Comparison of ENCODE assay signal across 8 cellular contexts in genomic region chr2:87852425-87852824, GRCh38. TPM values are rescaled to one million over a fixed set of nuclear protein-coding genes. Genes with fewer than 3 reads are reported as not detected.
DNase-seq lines count a peak whose midpoint lies in the region; ATAC-seq and TF ChIP-seq lines count a peak whose summit lies in the region.
"Not testable (repeated sequence)": the region's sequence is repeated elsewhere in the genome, so short reads cannot be mapped to it uniquely, and the experiment has no call there.
"Had no signal": no experiment of that assay in that cellular context is flagged by ENCODE, and none has a peak within 500 bp of the region (broad histone marks: within the 10 kb centered on the region; RNA-seq: fewer than 3 reads in every experiment).

No MANE protein-coding gene starts in this region.

- TF ChIP-seq CTCF in HFFc6 (IDR thresholded peaks at IDR 0.05); Panc1 (IDR thresholded peaks at IDR 0.05); activated CD8-positive, alpha-beta T cell treated with anti-CD3 and anti-CD28 coated beads for 36 hours (IDR thresholded peaks at IDR 0.05); chondrocyte (IDR thresholded peaks at IDR 0.05): not testable (repeated sequence)

- intact Hi-C loops in Panc1 (cut with micrococcal nuclease; ENCODE audit: unreplicated experiment); activated CD8-positive, alpha-beta T cell treated with anti-CD3 and anti-CD28 coated beads for 36 hours (cut with micrococcal nuclease): not testable (repeated sequence)

- H3K9me3 ChIP-seq in Panc1 (ENCODE audit: control insufficient read depth, insufficient read depth, low read depth, low read length); mesenchymal stem cell (ENCODE audit: control insufficient read depth, low read length): not testable (repeated sequence)

- H3K23ac ChIP-seq in mesenchymal stem cell (ENCODE audit: low read length in 2 of 2) = not testable (repeated sequence)

- POLR2A ChIA-PET in Panc1 (lab: Charles Lee); activated CD8-positive, alpha-beta T cell treated with anti-CD3 and anti-CD28 coated beads for 36 hours (lab: Charles Lee): not testable (repeated sequence)

- ATAC-seq in Panc1 = peak; percentile 63; the same call in 1 of the 2 replicates
- ATAC-seq in activated CD8-positive, alpha-beta T cell treated with anti-CD3 and anti-CD28 coated beads for 36 hours = peak; percentile 18

- not testable (repeated sequence) for H2AFZ ChIP-seq in ACC112 (ENCODE audit: low read length, unreplicated experiment); mesenchymal stem cell (ENCODE audit: low read depth, low read length)

- H3K79me2 ChIP-seq in ACC112 (ENCODE audit: control insufficient read depth, insufficient read depth, low read length, unreplicated experiment) = not testable (repeated sequence)

- CTCF ChIA-PET in Panc1 (lab: Charles Lee); activated CD8-positive, alpha-beta T cell treated with anti-CD3 and anti-CD28 coated beads for 36 hours (lab: Charles Lee): not testable (repeated sequence)

- peaks cover 15% of the 10 kb centered on the region for H3K4me1 Mint-ChIP-seq in HFFc6 (ENCODE audit: low read depth)
- peaks cover 10% of the 10 kb centered on the region for H3K4me1 Mint-ChIP-seq in activated CD8-positive, alpha-beta T cell treated with anti-CD3 and anti-CD28 coated beads for 36 hours (ENCODE audit: low read depth)
- not testable (repeated sequence) for H3K4me1 Mint-ChIP-seq in chondrocyte (ENCODE audit: low read depth)

- DNase-seq in ELR (ENCODE audit: low read depth) = peak; percentile 0
- not testable (repeated sequence) for DNase-seq in HFFc6; Panc1 (ENCODE audit: low read depth, low spot score); activated CD8-positive, alpha-beta T cell treated with anti-CD3 and anti-CD28 coated beads for 36 hours; chondrocyte (ENCODE audit: low spot score); mesenchymal stem cell

- not testable (repeated sequence) for H3K36me3 ChIP-seq in ACC112 (ENCODE audit: insufficient read depth, low read length); Panc1 (ENCODE audit: control insufficient read depth, insufficient read depth, low read length); mesenchymal stem cell (ENCODE audit: control insufficient read depth in 1 of 2, insufficient read depth in 2 of 2, low read depth in 1 of 2, low read length in 2 of 2)

- WGBS in mesenchymal stem cell = no CpG with 5 or more reads among the region's 2 CpGs

- H4K91ac ChIP-seq in mesenchymal stem cell (ENCODE audit: low read length) = not testable (repeated sequence)

- not testable (repeated sequence) for BruUV-seq in Panc1 (replicated peaks; lab: Mats Ljungman, UMichigan)

- H3K27me3 ChIP-seq in ACC112 (ENCODE audit: insufficient read depth, low read length); Panc1 (ENCODE audit: control insufficient read depth, insufficient read depth, low read length); mesenchymal stem cell (ENCODE audit: control insufficient read depth in 1 of 2, insufficient read depth in 1 of 2, low read length in 2 of 2): not testable (repeated sequence)

- in situ Hi-C loops in Panc1 (cut with HindIII; ENCODE audit: low pct_unique_long_range_greater_than_20kb, low sequenced_read_pairs) = not testable (repeated sequence)

- not testable (repeated sequence) for H3K36me3 Mint-ChIP-seq in HFFc6 (ENCODE audit: low read depth); activated CD8-positive, alpha-beta T cell treated with anti-CD3 and anti-CD28 coated beads for 36 hours (ENCODE audit: low read depth); chondrocyte (ENCODE audit: low read depth)

- H3K4me3 ChIP-seq in ACC112 (ENCODE audit: low read depth, low read length); Panc1 (ENCODE audit: low read depth in 2 of 2, low read length in 2 of 2); mesenchymal stem cell (ENCODE audit: insufficient read depth in 1 of 2, low read depth in 1 of 2, low read length in 2 of 2): not testable (repeated sequence)

- H2BK120ac ChIP-seq in mesenchymal stem cell (ENCODE audit: low read depth, low read length) = not testable (repeated sequence)

- peak overlapping the region; percentile 46; the same call in 1 of the 2 replicates for H3K27ac Mint-ChIP-seq in HFFc6
- H3K27ac Mint-ChIP-seq in activated CD8-positive, alpha-beta T cell treated with anti-CD3 and anti-CD28 coated beads for 36 hours = not testable (repeated sequence)
- peak overlapping the region; percentile 51 for H3K27ac Mint-ChIP-seq in chondrocyte (ENCODE audit: unreplicated experiment)

- not testable (repeated sequence) for H3K4me2 ChIP-seq in mesenchymal stem cell (ENCODE audit: low read length, poor library complexity, severe bottlenecking)

- H3K27me3 Mint-ChIP-seq in HFFc6 (ENCODE audit: insufficient read depth); activated CD8-positive, alpha-beta T cell treated with anti-CD3 and anti-CD28 coated beads for 36 hours; chondrocyte (ENCODE audit: low read depth): not testable (repeated sequence)

- H3K4me3 Mint-ChIP-seq in HFFc6; activated CD8-positive, alpha-beta T cell treated with anti-CD3 and anti-CD28 coated beads for 36 hours; chondrocyte (ENCODE audit: unreplicated experiment): not testable (repeated sequence)

- not testable (repeated sequence) for H2BK12ac ChIP-seq in mesenchymal stem cell (ENCODE audit: low read length in 2 of 2)

- H3K9ac ChIP-seq in mesenchymal stem cell (ENCODE audit: low read length) = peak overlapping the region; percentile 36

- not testable (repeated sequence) for H3K18ac ChIP-seq in mesenchymal stem cell (ENCODE audit: low read depth in 1 of 2, low read length in 2 of 2)

- not testable (repeated sequence) for H4K8ac ChIP-seq in mesenchymal stem cell (ENCODE audit: low read length)

- not testable (repeated sequence) for H3K4me1 ChIP-seq in ACC112 (ENCODE audit: control insufficient read depth, insufficient read depth, low read length, unreplicated experiment); Panc1 (ENCODE audit: control insufficient read depth, insufficient read depth, low read length); mesenchymal stem cell (ENCODE audit: control insufficient read depth, insufficient read depth, low read depth, low read length)

- not testable (repeated sequence) for H2BK5ac ChIP-seq in mesenchymal stem cell (ENCODE audit: low read depth, low read length, poor library complexity, severe bottlenecking)

- H3K9me3 Mint-ChIP-seq in HFFc6; activated CD8-positive, alpha-beta T cell treated with anti-CD3 and anti-CD28 coated beads for 36 hours; chondrocyte (ENCODE audit: low read depth): not testable (repeated sequence)

- not testable (repeated sequence) for H3K14ac ChIP-seq in mesenchymal stem cell (ENCODE audit: low read length in 2 of 2)

- not testable (repeated sequence) for H2BK15ac ChIP-seq in mesenchymal stem cell (ENCODE audit: low read depth, poor library complexity, severe bottlenecking)

- H3K79me1 ChIP-seq in mesenchymal stem cell (replicated peaks; ENCODE audit: low read length, poor library complexity, severe bottlenecking) = not testable (repeated sequence)

- not testable (repeated sequence) for H3K4ac ChIP-seq in mesenchymal stem cell (ENCODE audit: low read depth in 1 of 2, low read length in 2 of 2)

- not testable (repeated sequence) for H2AK5ac ChIP-seq in mesenchymal stem cell (ENCODE audit: low read length, severe bottlenecking)

- H3K27ac ChIP-seq in ACC112 (ENCODE audit: low read depth, low read length) = peak overlapping the region; percentile 43
- H3K27ac ChIP-seq in Panc1 (ENCODE audit: low read length); mesenchymal stem cell (ENCODE audit: low read length, poor library complexity, severe bottlenecking): not testable (repeated sequence)

RNA-seq across cellular contexts. Expression of gene RGPD2, which starts 26.8 kb away (rescaled TPM):
- 1 to 10 TPM in 2 of 6 experiments, under 1 TPM in 4; 0.27 to 2.5 (median 0.58) TPM for total RNA-seq in HFFc6 (2021; fragmentation: NEBNext Ultra II Directional; extraction: Animal tissue kit (Norgen Biotek cat#: 25700))
- 3.5 TPM for total RNA-seq in Panc1 (2021; ENCODE audit: unreplicated experiment)
- 5.0 TPM for polyA plus RNA-seq in Panc1 (2012; ENCODE audit: insufficient read length)
- total RNA-seq in activated CD8-positive, alpha-beta T cell treated with anti-CD3 and anti-CD28 coated beads for 36 hours = 1 to 10 TPM; 3.1 to 3.8 TPM
- 4.8 to 7.0 TPM (median 4.9 TPM) in 3 replicates for total RNA-seq in chondrocyte
- 2.9 TPM for polyA plus RNA-seq in mesenchymal stem cell (2013, experiment 1 of 2)
- polyA plus RNA-seq in mesenchymal stem cell (2013, experiment 2 of 2) = 2.8 TPM
- polyA plus RNA-seq: GM23338 had no signal
